In the genomic region with DNA sequence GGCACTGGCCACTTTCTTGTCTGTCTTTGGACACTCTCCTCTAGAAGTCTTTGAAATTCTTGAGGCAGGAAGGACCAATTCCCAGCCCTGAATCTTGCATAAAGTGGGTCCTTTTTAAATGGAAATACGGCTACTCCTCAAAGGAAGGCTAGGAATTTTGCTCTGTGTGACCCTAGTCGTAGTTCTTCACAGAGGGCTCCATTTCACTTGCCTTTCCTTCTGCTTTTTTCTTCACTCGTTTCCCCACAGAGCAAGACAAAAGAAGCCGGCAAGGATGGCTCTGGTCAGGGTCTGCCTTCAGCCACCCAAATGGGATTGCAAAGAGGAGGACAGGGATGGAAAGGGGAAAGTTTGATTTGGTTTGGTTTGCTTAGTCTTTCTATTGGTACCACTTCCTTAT, we compare ENCODE assay signal across 10 cellular contexts. TPM values are rescaled to one million over a fixed set of nuclear protein-coding genes. Genes with fewer than 3 reads are reported as not detected.
DNase-seq lines count a peak whose midpoint lies in the region; ATAC-seq and TF ChIP-seq lines count a peak whose summit lies in the region.
"Had no signal": no experiment of that assay in that cellular context is flagged by ENCODE, and none has a peak within 500 bp of the region (broad histone marks: within the 10 kb centered on the region; RNA-seq: fewer than 3 reads in every experiment).

No MANE protein-coding gene starts in this region.

- DNase-seq in CD14-positive monocyte (ENCODE audit: low spot score) (no peak), IMR-90 (no peak), chondrocyte (ENCODE audit: low spot score) (no peak), NCI-H2196 treated with DMSO at 0.1 percent for 48 hours (lab: John Stamatoyannopoulos, UW; ENCODE audit: unreplicated experiment) (no peak), activated gamma-delta T cell treated with Interleukin-2 at 50 U/mL for 16 hours (no peak)
- DNase-seq: DMS153, NCI-H1048 had no signal

- H3K9ac ChIP-seq in IMR-90 (ENCODE audit: low read depth, low read length) = no peak overlapping the region

- H3K4me3 ChIP-seq in IMR-90 (ENCODE audit: insufficient read depth, low read depth, low read length) = no peak overlapping the region

- TF ChIP-seq RAD21 in IMR-90 (IDR thresholded peaks at IDR 0.05; ENCODE audit: low read length) = no peak

- H2BK120ac ChIP-seq in IMR-90 (ENCODE audit: low read depth, low read length) = no peak overlapping the region

- in situ Hi-C loops in IMR-90 (cut with MboI; ENCODE audit: low sequenced_read_pairs) = no loop called here

- no peaks in the 10 kb centered on the region for H3K36me3 Mint-ChIP-seq in CD14-positive monocyte
- H3K36me3 Mint-ChIP-seq in chondrocyte (ENCODE audit: low read depth) = no peaks in the 10 kb centered on the region
- no peaks in the 10 kb centered on the region for H3K36me3 Mint-ChIP-seq in nephron (ENCODE audit: low read depth)

- H3K9me3 ChIP-seq in IMR-90 (ENCODE audit: control insufficient read depth, insufficient read depth, low read length) = no peaks in the 10 kb centered on the region

- no CpG with 5 or more reads among the region's 4 CpGs for WGBS in IMR-90 (ENCODE audit: extremely low coverage in 2 of 2, insufficient read length in 1 of 2), 2 experiments

- BruUV-seq in IMR-90 (replicated peaks; lab: Mats Ljungman, UMichigan) = no TSS peak

- H3K27ac ChIP-seq in IMR-90 (ENCODE audit: insufficient read depth, low read length) = no peak overlapping the region

- no peak overlapping the region for H2AK9ac ChIP-seq in IMR-90 (replicated peaks; ENCODE audit: low read depth, low read length, poor library complexity)

- H3K4me3 Mint-ChIP-seq in CD14-positive monocyte (peak overlapping the region; percentile 79 to 88), chondrocyte (ENCODE audit: unreplicated experiment) (peak overlapping the region; percentile 82), nephron (peak overlapping the region; percentile 86 to 89 (median 88))

- no peak overlapping the region for H2AK5ac ChIP-seq in IMR-90 (ENCODE audit: low read depth, low read length)

- H3K27me3 Mint-ChIP-seq in CD14-positive monocyte (ENCODE audit: low read depth in 3 of 3) = no peaks in the 10 kb centered on the region
- peaks cover 3% of the 10 kb centered on the region for H3K27me3 Mint-ChIP-seq in chondrocyte (ENCODE audit: low read depth)
- peaks cover 10% of the 10 kb centered on the region for H3K27me3 Mint-ChIP-seq in nephron (ENCODE audit: low read depth)

- no peak overlapping the region for H2BK5ac ChIP-seq in IMR-90 (ENCODE audit: low read depth, low read length, poor library complexity, severe bottlenecking)

- TF ChIP-seq POLR2A in IMR-90 (IDR thresholded peaks at IDR 0.05; ENCODE audit: low read depth, low read length) = no peak

- H3K9me3 Mint-ChIP-seq in CD14-positive monocyte (peaks cover 2 to 14% (median 6%) of the 10 kb centered on the region in 7 donors), chondrocyte (ENCODE audit: low read depth) (no peaks in the 10 kb centered on the region), nephron (no peaks in the 10 kb centered on the region)

- no peak overlapping the region for H3K23ac ChIP-seq in IMR-90 (ENCODE audit: low read depth, low read length)

- H3K4ac ChIP-seq in IMR-90 (ENCODE audit: low read depth, low read length) = no peak overlapping the region

- H3K4me2 ChIP-seq in IMR-90 (ENCODE audit: low read depth, low read length) = no peak overlapping the region

- no peaks in the 10 kb centered on the region for H3K27me3 ChIP-seq in IMR-90 (ENCODE audit: control insufficient read depth, insufficient read depth, low read length)

- H2AFZ ChIP-seq in IMR-90 (replicated peaks; ENCODE audit: low read length, poor library complexity) = peak overlapping the region; percentile 38

- H3K18ac ChIP-seq in IMR-90 (ENCODE audit: low read depth, low read length) = no peak overlapping the region

- CTCF ChIA-PET in IMR-90 (lab: Yijun Ruan, JAX) = no interaction called here

- H4K91ac ChIP-seq in IMR-90 (ENCODE audit: insufficient read depth, low read depth, low read length) = no peak overlapping the region; the same call in 1 of the 2 replicates

- H3K27ac Mint-ChIP-seq in CD14-positive monocyte (peak overlapping the region; percentile 97 to 100 (median 99)), chondrocyte (ENCODE audit: unreplicated experiment) (no peak overlapping the region), nephron (peak overlapping the region; percentile 98 to 100 (median 99))

- no peak overlapping the region for H4K5ac ChIP-seq in IMR-90 (ENCODE audit: low read depth, low read length)

- ATAC-seq in IMR-90 (ENCODE audit: low read depth) (no peak), HG02970 (IDR thresholded peaks at IDR 0.05; ENCODE audit: low FRiP score, unreplicated experiment) (no peak), GM19023 (IDR thresholded peaks at IDR 0.05; ENCODE audit: unreplicated experiment) (no peak)

- no peaks in the 10 kb centered on the region for H3K36me3 ChIP-seq in IMR-90 (ENCODE audit: control insufficient read depth, insufficient read depth, low read length)

- no peak overlapping the region for H2BK20ac ChIP-seq in IMR-90 (ENCODE audit: low read depth, low read length)

- H3K4me1 ChIP-seq in IMR-90 (ENCODE audit: control insufficient read depth, insufficient read depth, low read length) = no peaks in the 10 kb centered on the region; the same call in 1 of the 2 replicates

- POLR2A ChIA-PET in IMR-90 (lab: Charles Lee; ENCODE audit: unreplicated experiment) = no interaction called here

- TF ChIP-seq CTCF in CD14-positive monocyte (IDR thresholded peaks at IDR 0.05) (no peak), IMR-90 (conservative IDR thresholded peaks at IDR 0.05; ENCODE audit: low read depth, low read length) (no peak), chondrocyte (IDR thresholded peaks at IDR 0.05) (no peak), nephron (IDR thresholded peaks at IDR 0.05; ENCODE audit: unreplicated experiment in 3 of 3) (no peak)

- no peak overlapping the region for H2BK15ac ChIP-seq in IMR-90 (ENCODE audit: low read depth, low read length)

- no peaks in the 10 kb centered on the region for H4K20me1 ChIP-seq in IMR-90 (ENCODE audit: insufficient read depth, low read length)

- H3K56ac ChIP-seq in IMR-90 (ENCODE audit: extremely low read depth, insufficient read depth, low read length) = no peak overlapping the region

- peak overlapping the region; percentile 35 to 50; a peak in 2 of 4 replicates for H4K8ac ChIP-seq in IMR-90 (ENCODE audit: low read depth in 2 of 2, low read length in 2 of 2)

- no peak overlapping the region for H3K14ac ChIP-seq in IMR-90 (replicated peaks; ENCODE audit: low read depth, low read length)

- peaks cover 45% of the 10 kb centered on the region for H3K4me1 Mint-ChIP-seq in CD14-positive monocyte
- H3K4me1 Mint-ChIP-seq in chondrocyte (ENCODE audit: low read depth) = peaks cover 11% of the 10 kb centered on the region
- H3K4me1 Mint-ChIP-seq in nephron = peaks cover 7% of the 10 kb centered on the region

- dilution Hi-C loops in IMR-90 (cut with HindIII; ENCODE audit: low sequenced_read_pairs, unreplicated experiment) = no loop called here

- intact Hi-C loops in CD14-positive monocyte (cut with micrococcal nuclease) = loop anchor here in 1 of 2 donors (2.0 kb wide), 1 partner anchor 16 kb away; no protein-coding TSS in a partner anchor
- intact Hi-C loops in IMR-90 (cut with micrococcal nuclease) = no loop called here

- no peaks in the 10 kb centered on the region for H3K79me1 ChIP-seq in IMR-90 (ENCODE audit: low read depth in 1 of 2, low read length in 2 of 2)

- H3K9me1 ChIP-seq in IMR-90 (ENCODE audit: insufficient read depth, low read length) = no peaks in the 10 kb centered on the region

TF ChIP-seq in IMR-90, 13 proteins besides CTCF, POLR2A, EP300 and RAD21 (continues in another document):
- TF ChIP-seq SMC3 (IDR thresholded peaks at IDR 0.05; ENCODE audit: low read depth, low read length) (no peak), CEBPB (IDR thresholded peaks at IDR 0.05; ENCODE audit: low read depth, low read length) (no peak), CHD1 (IDR thresholded peaks at IDR 0.05; ENCODE audit: low read depth, low read length) (no peak), MAZ (IDR thresholded peaks at IDR 0.05; ENCODE audit: borderline replicate concordance, low read depth, low read length) (no peak), RFX5 (IDR thresholded peaks at IDR 0.05; ENCODE audit: low read depth, low read length) (no peak), NFE2L2 (IDR thresholded peaks at IDR 0.05; ENCODE audit: low read depth, low read length) (no peak)
- TF ChIP-seq, protein P1, sequence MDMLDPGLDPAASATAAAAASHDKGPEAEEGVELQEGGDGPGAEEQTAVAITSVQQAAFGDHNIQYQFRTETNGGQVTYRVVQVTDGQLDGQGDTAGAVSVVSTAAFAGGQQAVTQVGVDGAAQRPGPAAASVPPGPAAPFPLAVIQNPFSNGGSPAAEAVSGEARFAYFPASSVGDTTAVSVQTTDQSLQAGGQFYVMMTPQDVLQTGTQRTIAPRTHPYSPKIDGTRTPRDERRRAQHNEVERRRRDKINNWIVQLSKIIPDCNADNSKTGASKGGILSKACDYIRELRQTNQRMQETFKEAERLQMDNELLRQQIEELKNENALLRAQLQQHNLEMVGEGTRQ (IDR thresholded peaks at IDR 0.05; ENCODE audit: low read depth, low read length) = no peak

RNA-seq across cellular contexts. Expression of a gene that starts 25.8 kb away (rescaled TPM):
- polyA plus RNA-seq in CD14-positive monocyte (100 to 1,000 TPM; 870 to 944 TPM), IMR-90 (2012; rRNA removed) (83.6 and 91.4 TPM in 2 replicates)
- total RNA-seq in IMR-90 (2012; rRNA removed) (84.8 and 85.8 TPM in 2 replicates), chondrocyte (89.9 to 93.8 TPM (median 93.2 TPM) in 3 replicates)
- 104 and 106 TPM in 2 replicates for polyA plus RNA-seq in IMR-90 (2012; cell fraction: cytosol; rRNA removed)
- polyA plus RNA-seq in IMR-90 (2012; cell fraction: nucleus; rRNA removed; ENCODE audit: low replicate concordance) = 84.7 and 103 TPM in 2 replicates

RNA-seq across cellular contexts. Expression of a gene that starts 41.2 kb away (rescaled TPM):
- polyA plus RNA-seq in CD14-positive monocyte (10 to 100 TPM; 10.3 to 12.9 TPM), IMR-90 (2012; rRNA removed) (43.7 and 44.0 TPM in 2 replicates)
- total RNA-seq in IMR-90 (2012; rRNA removed) (33.9 and 40.5 TPM in 2 replicates), chondrocyte (57.7 to 76.7 TPM (median 61.5 TPM) in 3 replicates)
- polyA plus RNA-seq in IMR-90 (2012; cell fraction: cytosol; rRNA removed) = 27.9 and 33.6 TPM in 2 replicates
- 45.1 and 54.4 TPM in 2 replicates for polyA plus RNA-seq in IMR-90 (2012; cell fraction: nucleus; rRNA removed; ENCODE audit: low replicate concordance)

RNA-seq across cellular contexts. Expression of a gene that starts 42.0 kb away (rescaled TPM):
- polyA plus RNA-seq in CD14-positive monocyte (1 to 10 TPM; 2.8 to 3.6 TPM), IMR-90 (2012; rRNA removed) (16.7 and 17.3 TPM in 2 replicates)
- total RNA-seq in IMR-90 (2012; rRNA removed) (7.2 TPM in 2 replicates), chondrocyte (8.6 to 13.6 TPM (median 9.9 TPM) in 3 replicates)
- 9.5 and 11.1 TPM in 2 replicates for polyA plus RNA-seq in IMR-90 (2012; cell fraction: cytosol; rRNA removed)
- 8.2 and 15.9 TPM in 2 replicates for polyA plus RNA-seq in IMR-90 (2012; cell fraction: nucleus; rRNA removed; ENCODE audit: low replicate concordance)

RNA-seq across cellular contexts. Expression of a gene that starts 56.1 kb away (rescaled TPM):
- polyA plus RNA-seq in CD14-positive monocyte (10 to 100 TPM in 1 of 2 donors, 1 to 10 TPM in 1; 7.5 to 14.6 TPM), IMR-90 (2012; rRNA removed) (35.8 and 39.1 TPM in 2 replicates)
- total RNA-seq in IMR-90 (2012; rRNA removed) (47.5 and 48.6 TPM in 2 replicates), chondrocyte (51.9 to 66.1 TPM (median 53.0 TPM) in 3 replicates)
- polyA plus RNA-seq in IMR-90 (2012; cell fraction: cytosol; rRNA removed) = 29.2 and 30.4 TPM in 2 replicates
- 48.3 and 57.9 TPM in 2 replicates for polyA plus RNA-seq in IMR-90 (2012; cell fraction: nucleus; rRNA removed; ENCODE audit: low replicate concordance)
